ENCODE assay signal across 10 cellular contexts in genomic region chr6:139271056-139271455, GRCh38. TPM values are rescaled to one million over a fixed set of nuclear protein-coding genes. Genes with fewer than 3 reads are reported as not detected.
DNase-seq lines count a peak whose midpoint lies in the region; ATAC-seq and TF ChIP-seq lines count a peak whose summit lies in the region.
"Had no signal": no experiment of that assay in that cellular context is flagged by ENCODE, and none has a peak within 500 bp of the region (broad histone marks: within the 10 kb centered on the region; RNA-seq: fewer than 3 reads in every experiment).

No MANE protein-coding gene starts in this region.

- POLR2A ChIA-PET in activated CD4-positive, alpha-beta T cell treated with anti-CD3 and anti-CD28 coated beads, Interleukin-2, amount 10 ng/mL, durations not matched to agents 7 days and 5 days (lab: Charles Lee): no interaction called here
- POLR2A ChIA-PET in CD4-positive, alpha-beta memory T cell (lab: Charles Lee; ENCODE audit: partially characterized antibody): interaction anchor here (1.1 kb wide), 1 partner anchor 13 kb away, joined by 4 read pairs; no protein-coding TSS in a partner anchor

- CTCF ChIA-PET in activated CD4-positive, alpha-beta T cell treated with anti-CD3 and anti-CD28 coated beads, Interleukin-2, amount 10 ng/mL, durations not matched to agents 7 days and 5 days (lab: Charles Lee): interaction anchor here (1.2 kb wide), 2 partner anchors 9 to 14 kb away, joined by 3 to 5 read pairs; no protein-coding TSS in a partner anchor
- CTCF ChIA-PET in CD4-positive, alpha-beta memory T cell (lab: Charles Lee; ENCODE audit: partially characterized antibody): interaction anchor here (1.9 kb wide), 1 partner anchor 20 kb away, joined by 6 read pairs; no protein-coding TSS in a partner anchor

- DNase-seq in GM12865 (ENCODE audit: low read depth) (peak; percentile 60), glomerular visceral epithelial cell (ENCODE audit: extremely low spot score) (peak; percentile 13), H7 (no peak)
- DNase-seq in activated CD4-positive, alpha-beta T cell treated with anti-CD3 and anti-CD28 coated beads, Interleukin-2, amount 50 U/mL, for 48 hours: no peak
- DNase-seq in activated CD4-positive, alpha-beta T cell treated with anti-CD3 and anti-CD28 coated beads, Interleukin-2, amount 10 ng/mL, durations not matched to agents 7 days and 5 days: no peak
- no peak for DNase-seq in CD4-positive, alpha-beta memory T cell
- DNase-seq: EL; naive thymus-derived CD8-positive, alpha-beta T cell had no signal

- no peak overlapping the region for H3K4me3 Mint-ChIP-seq in activated CD4-positive, alpha-beta T cell treated with anti-CD3 and anti-CD28 coated beads, Interleukin-2, amount 10 ng/mL, durations not matched to agents 7 days and 5 days
- H3K4me3 Mint-ChIP-seq in CD4-positive, alpha-beta memory T cell: no peak overlapping the region

- H3K36me3 ChIP-seq in CD4-positive, alpha-beta memory T cell (ENCODE audit: insufficient read depth, low read length): no peaks in the 10 kb centered on the region
- H3K36me3 ChIP-seq in H7 (replicated peaks; ENCODE audit: control insufficient read depth, insufficient read depth, low read length): no peaks in the 10 kb centered on the region

- no peaks in the 10 kb centered on the region for H3K4me1 Mint-ChIP-seq in activated CD4-positive, alpha-beta T cell treated with anti-CD3 and anti-CD28 coated beads, Interleukin-2, amount 10 ng/mL, durations not matched to agents 7 days and 5 days
- peaks cover 0 to 4% (median 1%) of the 10 kb centered on the region in 4 donors for H3K4me1 Mint-ChIP-seq in CD4-positive, alpha-beta memory T cell

- no peak overlapping the region for H3K27ac ChIP-seq in CD4-positive, alpha-beta memory T cell (ENCODE audit: low read depth, low read length)

- H3K36me3 Mint-ChIP-seq in activated CD4-positive, alpha-beta T cell treated with anti-CD3 and anti-CD28 coated beads, Interleukin-2, amount 10 ng/mL, durations not matched to agents 7 days and 5 days (ENCODE audit: low read depth): peaks cover 2% of the 10 kb centered on the region
- H3K36me3 Mint-ChIP-seq in CD4-positive, alpha-beta memory T cell: peaks cover 0 to 9% of the 10 kb centered on the region in 2 donors

- H3K9me3 Mint-ChIP-seq in activated CD4-positive, alpha-beta T cell treated with anti-CD3 and anti-CD28 coated beads, Interleukin-2, amount 10 ng/mL, durations not matched to agents 7 days and 5 days: no peaks in the 10 kb centered on the region
- H3K9me3 Mint-ChIP-seq in CD4-positive, alpha-beta memory T cell: no peaks in the 10 kb centered on the region
- H3K9me3 Mint-ChIP-seq: naive thymus-derived CD8-positive, alpha-beta T cell had no signal

- TF ChIP-seq CTCF in GM12865 (IDR thresholded peaks at IDR 0.05; ENCODE audit: insufficient read depth, low read depth, low read length, missing control alignments): no peak

- no peaks in the 10 kb centered on the region for H3K27me3 Mint-ChIP-seq in activated CD4-positive, alpha-beta T cell treated with anti-CD3 and anti-CD28 coated beads, Interleukin-2, amount 10 ng/mL, durations not matched to agents 7 days and 5 days
- H3K27me3 Mint-ChIP-seq in CD4-positive, alpha-beta memory T cell: no peaks in the 10 kb centered on the region
- H3K27me3 Mint-ChIP-seq: naive thymus-derived CD8-positive, alpha-beta T cell had no signal

- peak; percentile 79 for ATAC-seq in GM21528 (IDR thresholded peaks at IDR 0.05; ENCODE audit: low FRiP score, unreplicated experiment)
- ATAC-seq in HG03571 (IDR thresholded peaks at IDR 0.05; ENCODE audit: unreplicated experiment): peak; percentile 82

- no peak overlapping the region for H3K27ac Mint-ChIP-seq in activated CD4-positive, alpha-beta T cell treated with anti-CD3 and anti-CD28 coated beads, Interleukin-2, amount 10 ng/mL, durations not matched to agents 7 days and 5 days
- H3K27ac Mint-ChIP-seq in CD4-positive, alpha-beta memory T cell: peak overlapping the region in 1 of 7 donors; percentile 29

- H3K9me3 ChIP-seq in CD4-positive, alpha-beta memory T cell (ENCODE audit: control insufficient read depth in 1 of 2, low read length in 2 of 2): no peaks in the 10 kb centered on the region

- intact Hi-C loops in CD4-positive, alpha-beta memory T cell (cut with micrococcal nuclease): no loop called here

- no peaks in the 10 kb centered on the region for H3K27me3 ChIP-seq in CD4-positive, alpha-beta memory T cell (ENCODE audit: insufficient read depth, low read length)
- no peaks in the 10 kb centered on the region for H3K27me3 ChIP-seq in H7 (ENCODE audit: control insufficient read depth, insufficient read depth, low read length)

- H3K4me1 ChIP-seq in CD4-positive, alpha-beta memory T cell (ENCODE audit: insufficient read depth, low read length): no peaks in the 10 kb centered on the region

- peak overlapping the region; percentile 13; the same call in 1 of the 2 replicates for H3K4me3 ChIP-seq in GM12865 (ENCODE audit: low read depth, low read length)
- H3K4me3 ChIP-seq in CD4-positive, alpha-beta memory T cell (ENCODE audit: low read length in 2 of 2): no peak overlapping the region
- no peak overlapping the region for H3K4me3 ChIP-seq in H7 (ENCODE audit: insufficient read depth, low read depth, low read length)

RNA-seq across cellular contexts. Expression of gene TXLNB, which starts 20.7 kb away (rescaled TPM):
- total RNA-seq in activated CD4-positive, alpha-beta T cell treated with anti-CD3 and anti-CD28 coated beads, Interleukin-2, amount 10 ng/mL, durations not matched to agents 7 days and 5 days: under 1 TPM; 0.35 TPM
- total RNA-seq in CD4-positive, alpha-beta memory T cell: 1 to 10 TPM; 1.4 to 1.6 TPM
- polyA plus RNA-seq in CD4-positive, alpha-beta memory T cell: under 1 TPM in 1 of 2 donors, not detected in 1; 0.78 TPM
- total RNA-seq in H7 (2014; rRNA removed; shearing (Covaris generic)): not detected in 2 replicates

Comparison
In these comparisons a context has a peak if more than half of its experiments do, and no peak if none do; other contexts are left out.
1. DNase-seq: peak in GM12865 (single experiment) and glomerular visceral epithelial cell (single experiment); none in activated CD4-positive, alpha-beta T cell treated with anti-CD3 and anti-CD28 coated beads, Interleukin-2, amount 50 U/mL, for 48 hours (0 of 2), activated CD4-positive, alpha-beta T cell treated with anti-CD3 and anti-CD28 coated beads, Interleukin-2, amount 10 ng/mL, durations not matched to agents 7 days and 5 days (single experiment), CD4-positive, alpha-beta memory T cell (0 of 5) and H7 (single experiment).